In genomic region chr12:74816398-74817175, GRCh38 we compare ENCODE assay signal across 17 cellular contexts.
"Had no signal": no experiment of that assay in that cellular context is flagged by ENCODE, and none has a peak within 500 bp of the region (broad histone marks: within the 10 kb centered on the region; RNA-seq: fewer than 3 reads in every experiment).

No MANE protein-coding gene starts in this region.

- H3K4me3 Mint-ChIP-seq: activated CD8-positive, alpha-beta memory T cell treated with anti-CD3 and anti-CD28 coated beads, Interleukin-2, amount 10 ng/mL, durations not matched to agents 7 days and 5 days; activated naive CD8-positive, alpha-beta T cell; activated T-cell treated with anti-CD3 and anti-CD28 coated beads, Interleukin-2, amount 50 U/mL, for 24 hours; endodermal cell; immature natural killer cell; naive B cell had no signal

- H3K36me3 Mint-ChIP-seq: activated CD8-positive, alpha-beta memory T cell treated with anti-CD3 and anti-CD28 coated beads, Interleukin-2, amount 10 ng/mL, durations not matched to agents 7 days and 5 days; activated naive CD8-positive, alpha-beta T cell; immature natural killer cell; naive B cell had no signal

- H3K27me3 Mint-ChIP-seq: activated CD8-positive, alpha-beta memory T cell treated with anti-CD3 and anti-CD28 coated beads, Interleukin-2, amount 10 ng/mL, durations not matched to agents 7 days and 5 days; activated naive CD8-positive, alpha-beta T cell; activated T-cell treated with anti-CD3 and anti-CD28 coated beads, Interleukin-2, amount 50 U/mL, for 24 hours; naive B cell had no signal

- H3K27ac ChIP-seq: breast epithelium, right atrium auricular region, tibial artery had no signal

- H3K4me3 ChIP-seq: breast epithelium, lung, right atrium auricular region, tibial artery had no signal

- H3K4me1 ChIP-seq: breast epithelium, right atrium auricular region, tibial artery had no signal

- H3K27ac Mint-ChIP-seq: activated CD8-positive, alpha-beta memory T cell treated with anti-CD3 and anti-CD28 coated beads, Interleukin-2, amount 10 ng/mL, durations not matched to agents 7 days and 5 days; activated naive CD8-positive, alpha-beta T cell; activated T-cell treated with anti-CD3 and anti-CD28 coated beads, Interleukin-2, amount 50 U/mL, for 24 hours; endodermal cell; immature natural killer cell had no signal

- H3K36me3 ChIP-seq: breast epithelium, right atrium auricular region, tibial artery had no signal

- DNase-seq: activated CD4-positive, alpha-beta T cell treated with anti-CD3 and anti-CD28 coated beads, Interleukin-2, amount 50 U/mL, for 48 hours; activated CD8-positive, alpha-beta memory T cell treated with anti-CD3 and anti-CD28 coated beads, Interleukin-2, amount 10 ng/mL, durations not matched to agents 7 days and 5 days; activated effector memory CD4-positive, alpha-beta T cell treated with anti-CD3 and anti-CD28 coated beads, Interleukin-2, amount 50 U/mL, for 16 hours; activated T-cell treated with anti-CD3 and anti-CD28 coated beads, Interleukin-2, amount 50 U/mL, for 24 hours; anterior cingulate cortex; dermis blood vessel endothelial cell; endodermal cell; erythroblast; immature natural killer cell; left colon; naive B cell; small intestine; tibial artery had no signal

- H3K27me3 ChIP-seq: breast epithelium, right atrium auricular region, tibial artery had no signal

- H3K4me1 Mint-ChIP-seq: activated CD8-positive, alpha-beta memory T cell treated with anti-CD3 and anti-CD28 coated beads, Interleukin-2, amount 10 ng/mL, durations not matched to agents 7 days and 5 days; endodermal cell; immature natural killer cell; naive B cell had no signal

- H3K9me3 ChIP-seq: tibial artery had no signal
